ENCODE assay signal across 8 cellular contexts in genomic region chr18:11980148-11980554, GRCh38. TPM values are rescaled to one million over a fixed set of nuclear protein-coding genes. Genes with fewer than 3 reads are reported as not detected.
DNase-seq lines count a peak whose midpoint lies in the region; ATAC-seq, FAIRE-seq and TF ChIP-seq lines count a peak whose summit lies in the region.

No MANE protein-coding gene starts in this region.

- POLR2A ChIA-PET in naive thymus-derived CD4-positive, alpha-beta T cell (lab: Charles Lee), result interaction anchor here (2.4 kb wide), 2 partner anchors 71 to 130 kb away, joined by 6 to 17 read pairs; partner anchors contain the start of gene CHMP1B

- CTCF ChIA-PET in naive thymus-derived CD4-positive, alpha-beta T cell (lab: Charles Lee), result interaction anchor here (0.7 to 1.3 kb wide), 2 partner anchors 11 to 42 kb away, joined by 3 to 5 read pairs; no protein-coding TSS in a partner anchor

- H3K27me3 Mint-ChIP-seq in naive thymus-derived CD4-positive, alpha-beta T cell, result peaks cover 0 to 17% (median 0%) of the 10 kb centered on the region in 5 donors

- no peaks in the 10 kb centered on the region for H3K4me1 ChIP-seq in BE2C
- peaks cover 0 to 5% of the 10 kb centered on the region in 2 donors for H3K4me1 ChIP-seq in naive thymus-derived CD4-positive, alpha-beta T cell (ENCODE audit: control insufficient read depth in 2 of 2, insufficient read depth in 2 of 2, low read length in 2 of 2)

- no peak for TF ChIP-seq CTCF in BE2C (IDR thresholded peaks at IDR 0.05; ENCODE audit: low read depth, low read length)
- no peak for TF ChIP-seq CTCF in bronchial epithelial cell (IDR thresholded peaks at IDR 0.05; ENCODE audit: insufficient read depth, low read length, severe bottlenecking)

- H3K27ac Mint-ChIP-seq in naive thymus-derived CD4-positive, alpha-beta T cell, result peak overlapping the region in 7 of 9 donors; percentile 0 to 58 (median 29)

- no peak for DNase-seq in BE2C
- DNase-seq in HuH-7 (ENCODE audit: low spot score), result peak; percentile 58
- DNase-seq in bronchial epithelial cell (ENCODE audit: low read depth), result peak; percentile 30
- peak in 2 of 9 donors; percentile 8 to 10 for DNase-seq in naive thymus-derived CD4-positive, alpha-beta T cell
- DNase-seq in mesenteric fat pad (ENCODE audit: low spot score), result no peak
- no peak for DNase-seq in NCI-H1048 (lab: John Stamatoyannopoulos, UW)

- no peak for FAIRE-seq in bronchial epithelial cell (lab: Jason Lieb, UNC)

- H3K36me3 ChIP-seq in BE2C, result no peaks in the 10 kb centered on the region
- H3K36me3 ChIP-seq in bronchial epithelial cell (ENCODE audit: control insufficient read depth, insufficient read depth, low read length), result peaks cover 2% of the 10 kb centered on the region
- no peaks in the 10 kb centered on the region for H3K36me3 ChIP-seq in naive thymus-derived CD4-positive, alpha-beta T cell (ENCODE audit: control insufficient read depth in 2 of 3, insufficient read depth in 3 of 3, low read length in 3 of 3)

- peaks cover 11% of the 10 kb centered on the region for H3K27me3 ChIP-seq in BE2C
- no peaks in the 10 kb centered on the region for H3K27me3 ChIP-seq in bronchial epithelial cell (ENCODE audit: control insufficient read depth, insufficient read depth, low read length)
- H3K27me3 ChIP-seq in naive thymus-derived CD4-positive, alpha-beta T cell (ENCODE audit: control insufficient read depth in 2 of 2, insufficient read depth in 2 of 2, low read length in 2 of 2), result no peaks in the 10 kb centered on the region

- peak overlapping the region; percentile 33 for H3K27ac ChIP-seq in naive thymus-derived CD4-positive, alpha-beta T cell (ENCODE audit: low read depth, low read length)

- peak overlapping the region; percentile 58 to 89 (median 86) for H3K4me3 Mint-ChIP-seq in naive thymus-derived CD4-positive, alpha-beta T cell

- H3K36me3 Mint-ChIP-seq in naive thymus-derived CD4-positive, alpha-beta T cell, result no peaks in the 10 kb centered on the region

- H3K4me3 ChIP-seq in BE2C (ENCODE audit: low read depth, low read length) (peak overlapping the region; percentile 56), bronchial epithelial cell (ENCODE audit: low read depth, low read length) (peak overlapping the region; percentile 59)
- H3K4me3 ChIP-seq in naive thymus-derived CD4-positive, alpha-beta T cell (ENCODE audit: low read length), result peak overlapping the region; percentile 64

- H3K4me1 Mint-ChIP-seq in naive thymus-derived CD4-positive, alpha-beta T cell, result peaks cover 0 to 27% (median 13%) of the 10 kb centered on the region in 7 donors

- no peak for ATAC-seq in naive thymus-derived CD4-positive, alpha-beta T cell
- ATAC-seq in GM18873 (IDR thresholded peaks at IDR 0.05; ENCODE audit: low FRiP score, unreplicated experiment) (no peak), GM21447 (IDR thresholded peaks at IDR 0.05; ENCODE audit: unreplicated experiment) (no peak)

- intact Hi-C loops in naive thymus-derived CD4-positive, alpha-beta T cell (cut with micrococcal nuclease), result loop anchor here (1.0 to 10.0 kb wide), 10 partner anchors 57 to 1453 kb away; partner anchors contain the start of genes CEP76 (in 2 of the 2), PSMG2 (in 2 of the 2), AFG3L2 (in 1 of the 2) and CEP192 (in 1 of the 2)

- H3K9me3 Mint-ChIP-seq in naive thymus-derived CD4-positive, alpha-beta T cell, result peaks cover 0 to 1% (median 0%) of the 10 kb centered on the region in 11 donors

- H3K9me3 ChIP-seq in BE2C, result no peaks in the 10 kb centered on the region
- no peaks in the 10 kb centered on the region for H3K9me3 ChIP-seq in naive thymus-derived CD4-positive, alpha-beta T cell (ENCODE audit: control insufficient read depth in 2 of 3, low read length in 3 of 3)

RNA-seq across cellular contexts. Expression of gene IMPA2, which starts 1.2 kb away (rescaled TPM):
- 1.2 TPM for polyA plus RNA-seq in BE2C (2012; ENCODE audit: insufficient read depth, insufficient read length, low read depth)
- total RNA-seq in bronchial epithelial cell, result 66.1 and 91.1 TPM in 2 replicates
- 10 to 100 TPM in 2 of 5 experiments, 1 to 10 TPM in 3; 4.9 to 27.8 (median 6.5) TPM for total RNA-seq in naive thymus-derived CD4-positive, alpha-beta T cell
- polyA plus RNA-seq in naive thymus-derived CD4-positive, alpha-beta T cell, result 1 to 10 TPM; 7.8 to 8.9 TPM
- 31.8 TPM for total RNA-seq in mesenteric fat pad

Comparison
In these comparisons a context has a peak if more than half of its experiments do, and no peak if none do; other contexts are left out.
1. DNase-seq: peak in HuH-7 (single experiment) and bronchial epithelial cell (single experiment); none in BE2C (single experiment), mesenteric fat pad (single experiment) and NCI-H1048 (single experiment).
2. Peak in every context shown above with its lines, with median percentiles within 50 percentile points of each other: H3K4me3 ChIP-seq.